ENCODE assay signal across 1 cellular context in genomic region chr1:153946622-153947246, GRCh38.
TF ChIP-seq lines count a peak whose summit lies in the region.

Gene DENND4B (minus strand): TSS chr1:153946718. CDS start chr1:153944374, 2,344 bp downstream.

TF ChIP-seq in HepG2, 621 proteins besides CTCF, POLR2A, EP300 and RAD21 (continued from another document):
- TF ChIP-seq PCBP1 (IDR thresholded peaks at IDR 0.05; ENCODE audit: borderline replicate concordance, low read depth, low read length) (no peak), NCOA2 (CRISPR knock-in tag; IDR thresholded peaks at IDR 0.05) (peak; percentile 37; the same call in 1 of the 2 replicates), NKX3-1 (CRISPR knock-in tag; IDR thresholded peaks at IDR 0.05) (no peak), MIER3 (CRISPR knock-in tag; IDR thresholded peaks at IDR 0.05; ENCODE audit: borderline replicate concordance) (peak; percentile 51; the same call in 1 of the 2 replicates), HDAC2 (CRISPR knock-in tag; IDR thresholded peaks at IDR 0.05) (peak; percentile 51; the same call in 1 of the 2 replicates), THAP9 (CRISPR knock-in tag; IDR thresholded peaks at IDR 0.05; ENCODE audit: borderline replicate concordance) (0 out of 2 replicates have a peak, but pooled peaks have one; percentile 21), XRCC5 (optimal IDR thresholded peaks at IDR 0.05; ENCODE audit: low read length) (peak; percentile 93), ZMAT3 (CRISPR knock-in tag; conservative IDR thresholded peaks at IDR 0.05) (no peak), ZNF468 (CRISPR knock-in tag; IDR thresholded peaks at IDR 0.05) (no peak), ATF7 (IDR thresholded peaks at IDR 0.05) (no peak), ATF7 (CRISPR knock-in tag; IDR thresholded peaks at IDR 0.05) (no peak), NFIC (IDR thresholded peaks at IDR 0.05; ENCODE audit: low read length) (no peak), FOXP4 (CRISPR knock-in tag; IDR thresholded peaks at IDR 0.05) (no peak), SUZ12 (IDR thresholded peaks at IDR 0.05; ENCODE audit: low read depth, low read length) (no peak), RFX5 (IDR thresholded peaks at IDR 0.05; ENCODE audit: low read depth, low read length) (no peak), ZNF235 (CRISPR knock-in tag; IDR thresholded peaks at IDR 0.05; ENCODE audit: borderline replicate concordance) (no peak), ZBTB49 (CRISPR knock-in tag; IDR thresholded peaks at IDR 0.05; ENCODE audit: borderline replicate concordance) (no peak), ZBTB8A (CRISPR knock-in tag; IDR thresholded peaks at IDR 0.05; ENCODE audit: borderline replicate concordance, low read depth) (no peak), NCOA1 (CRISPR knock-in tag; IDR thresholded peaks at IDR 0.05) (no peak), ZNF766 (CRISPR knock-in tag; IDR thresholded peaks at IDR 0.05; ENCODE audit: borderline replicate concordance) (no peak), ZNF343 (CRISPR knock-in tag; IDR thresholded peaks at IDR 0.05) (peak; percentile 53; the same call in 1 of the 2 replicates), ARNT (IDR thresholded peaks at IDR 0.05) (no peak)
- TF ChIP-seq, protein P1, sequence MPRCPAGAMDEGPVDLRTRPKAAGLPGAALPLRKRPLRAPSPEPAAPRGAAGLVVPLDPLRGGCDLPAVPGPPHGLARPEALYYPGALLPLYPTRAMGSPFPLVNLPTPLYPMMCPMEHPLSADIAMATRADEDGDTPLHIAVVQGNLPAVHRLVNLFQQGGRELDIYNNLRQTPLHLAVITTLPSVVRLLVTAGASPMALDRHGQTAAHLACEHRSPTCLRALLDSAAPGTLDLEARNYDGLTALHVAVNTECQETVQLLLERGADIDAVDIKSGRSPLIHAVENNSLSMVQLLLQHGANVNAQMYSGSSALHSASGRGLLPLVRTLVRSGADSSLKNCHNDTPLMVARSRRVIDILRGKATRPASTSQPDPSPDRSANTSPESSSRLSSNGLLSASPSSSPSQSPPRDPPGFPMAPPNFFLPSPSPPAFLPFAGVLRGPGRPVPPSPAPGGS (CRISPR knock-in tag; IDR thresholded peaks at IDR 0.05) = peak; percentile 26; the same call in 1 of the 2 replicates
- TF ChIP-seq, protein P2, sequence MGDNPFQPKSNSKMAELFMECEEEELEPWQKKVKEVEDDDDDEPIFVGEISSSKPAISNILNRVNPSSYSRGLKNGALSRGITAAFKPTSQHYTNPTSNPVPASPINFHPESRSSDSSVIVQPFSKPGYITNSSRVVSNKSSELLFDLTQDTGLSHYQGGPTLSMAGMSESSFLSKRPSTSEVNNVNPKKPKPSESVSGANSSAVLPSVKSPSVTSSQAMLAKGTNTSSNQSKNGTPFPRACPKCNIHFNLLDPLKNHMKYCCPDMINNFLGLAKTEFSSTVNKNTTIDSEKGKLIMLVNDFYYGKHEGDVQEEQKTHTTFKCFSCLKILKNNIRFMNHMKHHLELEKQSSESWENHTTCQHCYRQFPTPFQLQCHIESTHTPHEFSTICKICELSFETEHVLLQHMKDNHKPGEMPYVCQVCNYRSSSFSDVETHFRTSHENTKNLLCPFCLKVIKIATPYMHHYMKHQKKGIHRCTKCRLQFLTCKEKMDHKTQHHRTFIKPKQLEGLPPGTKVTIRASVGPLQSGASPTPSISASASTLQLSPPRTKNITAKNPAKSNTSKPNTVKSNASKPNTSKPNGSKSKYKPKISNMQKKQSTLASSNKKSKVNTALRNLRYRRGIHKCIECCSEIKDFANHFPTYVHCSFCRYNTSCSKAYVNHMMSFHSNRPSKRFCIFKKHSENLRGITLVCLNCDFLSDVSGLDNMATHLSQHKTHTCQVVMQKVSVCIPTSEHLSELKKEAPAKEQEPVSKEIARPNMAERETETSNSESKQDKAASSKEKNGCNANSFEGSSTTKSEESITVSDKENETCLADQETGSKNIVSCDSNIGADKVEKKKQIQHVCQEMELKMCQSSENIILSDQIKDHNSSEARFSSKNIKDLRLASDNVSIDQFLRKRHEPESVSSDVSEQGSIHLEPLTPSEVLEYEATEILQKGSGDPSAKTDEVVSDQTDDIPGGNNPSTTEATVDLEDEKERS (CRISPR knock-in tag; IDR thresholded peaks at IDR 0.05) = 0 out of 2 replicates have a peak, but pooled peaks have one; percentile 31
- TF ChIP-seq, protein P3, sequence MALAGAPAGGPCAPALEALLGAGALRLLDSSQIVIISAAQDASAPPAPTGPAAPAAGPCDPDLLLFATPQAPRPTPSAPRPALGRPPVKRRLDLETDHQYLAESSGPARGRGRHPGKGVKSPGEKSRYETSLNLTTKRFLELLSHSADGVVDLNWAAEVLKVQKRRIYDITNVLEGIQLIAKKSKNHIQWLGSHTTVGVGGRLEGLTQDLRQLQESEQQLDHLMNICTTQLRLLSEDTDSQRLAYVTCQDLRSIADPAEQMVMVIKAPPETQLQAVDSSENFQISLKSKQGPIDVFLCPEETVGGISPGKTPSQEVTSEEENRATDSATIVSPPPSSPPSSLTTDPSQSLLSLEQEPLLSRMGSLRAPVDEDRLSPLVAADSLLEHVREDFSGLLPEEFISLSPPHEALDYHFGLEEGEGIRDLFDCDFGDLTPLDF (CRISPR knock-in tag; IDR thresholded peaks at IDR 0.05) = no peak
- TF ChIP-seq, protein P4, sequence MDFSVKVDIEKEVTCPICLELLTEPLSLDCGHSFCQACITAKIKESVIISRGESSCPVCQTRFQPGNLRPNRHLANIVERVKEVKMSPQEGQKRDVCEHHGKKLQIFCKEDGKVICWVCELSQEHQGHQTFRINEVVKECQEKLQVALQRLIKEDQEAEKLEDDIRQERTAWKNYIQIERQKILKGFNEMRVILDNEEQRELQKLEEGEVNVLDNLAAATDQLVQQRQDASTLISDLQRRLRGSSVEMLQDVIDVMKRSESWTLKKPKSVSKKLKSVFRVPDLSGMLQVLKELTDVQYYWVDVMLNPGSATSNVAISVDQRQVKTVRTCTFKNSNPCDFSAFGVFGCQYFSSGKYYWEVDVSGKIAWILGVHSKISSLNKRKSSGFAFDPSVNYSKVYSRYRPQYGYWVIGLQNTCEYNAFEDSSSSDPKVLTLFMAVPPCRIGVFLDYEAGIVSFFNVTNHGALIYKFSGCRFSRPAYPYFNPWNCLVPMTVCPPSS (IDR thresholded peaks at IDR 0.05) = no peak
- TF ChIP-seq, protein P5, sequence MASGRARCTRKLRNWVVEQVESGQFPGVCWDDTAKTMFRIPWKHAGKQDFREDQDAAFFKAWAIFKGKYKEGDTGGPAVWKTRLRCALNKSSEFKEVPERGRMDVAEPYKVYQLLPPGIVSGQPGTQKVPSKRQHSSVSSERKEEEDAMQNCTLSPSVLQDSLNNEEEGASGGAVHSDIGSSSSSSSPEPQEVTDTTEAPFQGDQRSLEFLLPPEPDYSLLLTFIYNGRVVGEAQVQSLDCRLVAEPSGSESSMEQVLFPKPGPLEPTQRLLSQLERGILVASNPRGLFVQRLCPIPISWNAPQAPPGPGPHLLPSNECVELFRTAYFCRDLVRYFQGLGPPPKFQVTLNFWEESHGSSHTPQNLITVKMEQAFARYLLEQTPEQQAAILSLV (CRISPR knock-in tag; IDR thresholded peaks at IDR 0.05; ENCODE audit: borderline replicate concordance) = no peak
